Comparison of ENCODE assay signal across 13 cellular contexts in the genomic region with DNA sequence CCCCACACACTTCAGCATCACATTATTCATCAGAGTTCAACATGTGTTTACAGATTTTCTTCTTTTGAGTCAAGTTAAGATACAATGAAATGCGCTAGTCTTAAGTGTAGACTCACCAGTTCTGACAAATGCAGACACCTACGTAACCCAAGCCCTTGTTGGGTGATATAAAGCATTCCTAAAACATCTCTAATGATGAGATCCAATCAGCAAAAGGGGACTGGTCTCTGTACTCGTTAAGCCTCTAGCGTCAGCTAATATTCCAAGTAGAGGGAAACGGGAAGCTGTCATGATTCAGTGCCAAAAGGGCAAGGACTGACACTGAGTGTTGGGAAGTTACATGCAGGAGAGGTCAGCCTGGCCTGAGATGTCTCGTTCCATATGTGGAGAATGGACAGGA. TPM values are rescaled to one million over a fixed set of nuclear protein-coding genes. Genes with fewer than 3 reads are reported as not detected.
"Had no signal": no experiment of that assay in that cellular context is flagged by ENCODE, and none has a peak within 500 bp of the region (broad histone marks: within the 10 kb centered on the region; RNA-seq: fewer than 3 reads in every experiment).

No MANE protein-coding gene starts in this region.

- H3K9me3 ChIP-seq: neutrophil, transverse colon had no signal

- DNase-seq: activated naive CD4-positive, alpha-beta T cell treated with anti-CD3 and anti-CD28 coated beads, Interleukin-2, amount 50 U/mL, for 16 hours; activated T-cell treated with anti-CD3 and anti-CD28 coated beads, Interleukin-2, amount 50 U/mL, for 1 hour; brain microvascular endothelial cell; endodermal cell; midbrain; posterior cingulate gyrus; stimulated activated CD4-positive, alpha-beta T cell treated with anti-CD3 and anti-CD28 coated beads, Interleukin-1b, Interleukin-23, amount 100 ng/mL, for 48 hours; transverse colon had no signal

- H3K27ac ChIP-seq: brain microvascular endothelial cell, foreskin keratinocyte, neutrophil, transverse colon had no signal

- H3K4me1 ChIP-seq: foreskin keratinocyte, transverse colon had no signal

- H3K36me3 ChIP-seq: brain microvascular endothelial cell, neutrophil, transverse colon had no signal

- ATAC-seq: activated CD4-positive, CD25-positive, alpha-beta regulatory T cell treated with anti-CD3 and anti-CD28 coated beads, Interleukin-2, amount 50 U/mL, for 24 hours; foreskin keratinocyte; stimulated activated memory B cell treated with anti-CD40 and anti-IgM and Interleukin-4, amounts not matched to agents 10 μg/mL and 1 μg/mL and 100 μg/mL, for 72 hours had no signal

- H3K4me3 ChIP-seq: transverse colon had no signal

- H3K27me3 ChIP-seq: neutrophil, transverse colon had no signal

RNA-seq across cellular contexts. Expression of gene TRIL, which starts 38.7 kb away (rescaled TPM):
- total RNA-seq: foreskin keratinocyte; T-helper 2 cell treated with Interferon-gamma antibody and Interleukin-4, amounts not matched to agents 100 ng/mL and 5 ng/mL, for 36 hours had no signal
- polyA plus RNA-seq: foreskin keratinocyte had no signal
